In the genomic region with DNA sequence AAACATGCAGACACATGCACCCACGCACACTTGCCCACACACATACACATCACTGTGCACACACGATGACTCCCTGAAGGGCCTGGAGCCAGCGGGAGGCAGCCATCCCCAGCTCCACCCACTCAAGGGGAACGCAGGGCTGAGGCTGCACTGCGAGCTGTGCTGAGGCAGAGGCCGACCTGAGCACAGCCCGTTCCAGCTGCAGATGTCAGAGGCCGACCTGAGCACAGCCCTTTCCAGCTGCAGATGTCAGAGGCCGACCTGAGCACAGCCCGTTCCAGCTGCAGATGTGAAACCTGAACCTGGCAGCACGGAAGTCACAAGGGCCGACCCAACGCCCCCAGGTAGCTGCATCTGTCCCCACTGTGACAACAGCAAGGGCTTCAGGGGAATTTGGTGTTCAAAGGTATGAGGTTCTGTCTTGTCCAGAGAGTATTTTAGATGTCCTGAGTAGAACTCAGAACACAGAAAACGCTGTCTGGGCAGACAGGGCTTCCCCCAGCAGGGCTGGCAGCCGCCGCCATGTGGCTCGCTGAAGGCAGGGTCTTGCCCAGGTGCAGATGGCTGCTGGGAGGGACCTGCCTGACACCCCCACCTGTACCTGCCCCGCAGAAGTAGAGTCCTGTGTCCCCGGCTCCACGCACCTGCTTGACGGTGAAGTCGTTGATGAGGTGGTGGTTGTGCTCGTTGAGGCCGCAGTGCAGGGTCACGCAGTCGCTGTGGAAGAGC, we compare ENCODE assay signal across 14 cellular contexts. TPM values are rescaled to one million over a fixed set of nuclear protein-coding genes. Genes with fewer than 3 reads are reported as not detected.
A peak's percentile ranks its signal among the peaks of the same experiment; 100 is the strongest.
DNase-seq lines count a peak whose midpoint lies in the region; ATAC-seq and TF ChIP-seq lines count a peak whose summit lies in the region.
"Had no signal": no experiment of that assay in that cellular context is flagged by ENCODE, and none has a peak within 500 bp of the region (broad histone marks: within the 10 kb centered on the region; RNA-seq: fewer than 3 reads in every experiment).

No MANE protein-coding gene starts in this region.

- DNase-seq in activated CD4-positive, alpha-beta T cell treated with anti-CD3 and anti-CD28 coated beads, Interleukin-2, amount 10 ng/mL, durations not matched to agents 7 days and 5 days, result no peak
- DNase-seq in activated CD4-positive, alpha-beta T cell treated with anti-CD3 and anti-CD28 coated beads, Interleukin-2, amount 50 U/mL, for 48 hours, result no peak
- no peak for DNase-seq in activated CD4-positive, alpha-beta memory T cell treated with anti-CD3 and anti-CD28 coated beads, Interleukin-2, amount 10 ng/mL, durations not matched to agents 7 days and 5 days
- DNase-seq in testis, result peak; percentile 74
- no peak for DNase-seq in NCI-H1930 (lab: John Stamatoyannopoulos, UW)
- no peak for DNase-seq in NCI-H187 treated with DMSO at 0.1 percent for 48 hours (lab: John Stamatoyannopoulos, UW)
- no peak for DNase-seq in NCI-H2081 treated with DMSO at 0.1 percent for 48 hours (lab: John Stamatoyannopoulos, UW)
- DNase-seq: psoas muscle had no signal

- 73 to 85% methylated on average over 18 to 24 of the region's 26 CpGs for WGBS in testis, 2 donors

- H3K27ac Mint-ChIP-seq in activated CD4-positive, alpha-beta T cell treated with anti-CD3 and anti-CD28 coated beads, Interleukin-2, amount 10 ng/mL, durations not matched to agents 7 days and 5 days, result peak overlapping the region; percentile 60
- peak overlapping the region; percentile 16 for H3K27ac Mint-ChIP-seq in activated CD4-positive, alpha-beta memory T cell treated with anti-CD3 and anti-CD28 coated beads, Interleukin-2, amount 10 ng/mL, durations not matched to agents 7 days and 5 days

- H3K36me3 ChIP-seq in testis (ENCODE audit: low read depth, missing control alignments), result no peaks in the 10 kb centered on the region

- no peak for TF ChIP-seq CTCF in testis (IDR thresholded peaks at IDR 0.05)

- peaks cover 37% of the 10 kb centered on the region for H3K36me3 Mint-ChIP-seq in activated CD4-positive, alpha-beta T cell treated with anti-CD3 and anti-CD28 coated beads, Interleukin-2, amount 10 ng/mL, durations not matched to agents 7 days and 5 days (ENCODE audit: low read depth)
- H3K36me3 Mint-ChIP-seq in activated CD4-positive, alpha-beta memory T cell treated with anti-CD3 and anti-CD28 coated beads, Interleukin-2, amount 10 ng/mL, durations not matched to agents 7 days and 5 days (ENCODE audit: low read depth), result peaks cover 52% of the 10 kb centered on the region

- ATAC-seq in HG02870 (IDR thresholded peaks at IDR 0.05; ENCODE audit: unreplicated experiment), result peak; percentile 58
- ATAC-seq: Panc1, psoas muscle had no signal

- H3K9me3 ChIP-seq in testis, result no peaks in the 10 kb centered on the region
- H3K9me3 ChIP-seq: HAP-1, psoas muscle had no signal

- H3K27me3 ChIP-seq in testis, result no peaks in the 10 kb centered on the region

- H3K4me1 ChIP-seq in testis, result peaks cover 33% of the 10 kb centered on the region
- H3K4me1 ChIP-seq: HAP-1 had no signal

- no peaks in the 10 kb centered on the region for H3K9me3 Mint-ChIP-seq in activated CD4-positive, alpha-beta T cell treated with anti-CD3 and anti-CD28 coated beads, Interleukin-2, amount 10 ng/mL, durations not matched to agents 7 days and 5 days
- no peaks in the 10 kb centered on the region for H3K9me3 Mint-ChIP-seq in activated CD4-positive, alpha-beta memory T cell treated with anti-CD3 and anti-CD28 coated beads, Interleukin-2, amount 10 ng/mL, durations not matched to agents 7 days and 5 days

- H3K27ac ChIP-seq in testis, result no peak overlapping the region
- H3K27ac ChIP-seq: 22Rv1, KMS-11, psoas muscle had no signal

- intact Hi-C loops in testis (cut with DNase I; ENCODE audit: low total_unique reads), result no loop called here

- H3K4me1 Mint-ChIP-seq in activated CD4-positive, alpha-beta T cell treated with anti-CD3 and anti-CD28 coated beads, Interleukin-2, amount 10 ng/mL, durations not matched to agents 7 days and 5 days, result peaks cover 35% of the 10 kb centered on the region
- peaks cover 39% of the 10 kb centered on the region for H3K4me1 Mint-ChIP-seq in activated CD4-positive, alpha-beta memory T cell treated with anti-CD3 and anti-CD28 coated beads, Interleukin-2, amount 10 ng/mL, durations not matched to agents 7 days and 5 days

- no peak overlapping the region for H3K4me3 ChIP-seq in testis
- H3K4me3 ChIP-seq: HAP-1, psoas muscle had no signal

- POLR2A ChIA-PET in activated CD4-positive, alpha-beta T cell treated with anti-CD3 and anti-CD28 coated beads, Interleukin-2, amount 10 ng/mL, durations not matched to agents 7 days and 5 days (lab: Charles Lee), result no interaction called here
- POLR2A ChIA-PET in activated CD4-positive, alpha-beta memory T cell treated with anti-CD3 and anti-CD28 coated beads, Interleukin-2, amount 10 ng/mL, durations not matched to agents 7 days and 5 days (lab: Charles Lee), result interaction anchor here (0.7 to 1.1 kb wide), 4 partner anchors 13 to 75 kb away, joined by 3 read pairs; a partner anchor contains a TSS

- CTCF ChIA-PET in activated CD4-positive, alpha-beta T cell treated with anti-CD3 and anti-CD28 coated beads, Interleukin-2, amount 10 ng/mL, durations not matched to agents 7 days and 5 days (lab: Charles Lee), result interaction anchor here (1.8 kb wide), 1 partner anchor 10 kb away, joined by 5 read pairs; no protein-coding TSS in a partner anchor
- CTCF ChIA-PET in activated CD4-positive, alpha-beta memory T cell treated with anti-CD3 and anti-CD28 coated beads, Interleukin-2, amount 10 ng/mL, durations not matched to agents 7 days and 5 days (lab: Charles Lee), result no interaction called here

- no peak for TF ChIP-seq POLR2A in testis (IDR thresholded peaks at IDR 0.05)

- H3K27me3 Mint-ChIP-seq in activated CD4-positive, alpha-beta T cell treated with anti-CD3 and anti-CD28 coated beads, Interleukin-2, amount 10 ng/mL, durations not matched to agents 7 days and 5 days, result no peaks in the 10 kb centered on the region
- H3K27me3 Mint-ChIP-seq in activated CD4-positive, alpha-beta memory T cell treated with anti-CD3 and anti-CD28 coated beads, Interleukin-2, amount 10 ng/mL, durations not matched to agents 7 days and 5 days, result no peaks in the 10 kb centered on the region

- H3K4me3 Mint-ChIP-seq in activated CD4-positive, alpha-beta T cell treated with anti-CD3 and anti-CD28 coated beads, Interleukin-2, amount 10 ng/mL, durations not matched to agents 7 days and 5 days, result no peak overlapping the region
- no peak overlapping the region for H3K4me3 Mint-ChIP-seq in activated CD4-positive, alpha-beta memory T cell treated with anti-CD3 and anti-CD28 coated beads, Interleukin-2, amount 10 ng/mL, durations not matched to agents 7 days and 5 days

RNA-seq across cellular contexts. Expression of a gene that starts 33.4 kb away (rescaled TPM):
- 100 to 1,000 TPM; 223 to 242 TPM for total RNA-seq in activated CD4-positive, alpha-beta T cell treated with anti-CD3 and anti-CD28 coated beads, Interleukin-2, amount 10 ng/mL, durations not matched to agents 7 days and 5 days
- 100 to 1,000 TPM; 209 to 221 TPM for total RNA-seq in activated CD4-positive, alpha-beta memory T cell treated with anti-CD3 and anti-CD28 coated beads, Interleukin-2, amount 10 ng/mL, durations not matched to agents 7 days and 5 days
- 100 to 1,000 TPM; 240 to 245 TPM for total RNA-seq in testis
- 72.6 TPM for polyA plus RNA-seq in testis (ENCODE audit: insufficient read depth, low read depth, low replicate concordance)

RNA-seq across cellular contexts. Expression of a gene that starts 43.1 kb away (rescaled TPM):
- total RNA-seq in activated CD4-positive, alpha-beta T cell treated with anti-CD3 and anti-CD28 coated beads, Interleukin-2, amount 10 ng/mL, durations not matched to agents 7 days and 5 days, result 10 to 100 TPM; 21.5 to 28.3 TPM
- total RNA-seq in activated CD4-positive, alpha-beta memory T cell treated with anti-CD3 and anti-CD28 coated beads, Interleukin-2, amount 10 ng/mL, durations not matched to agents 7 days and 5 days, result 10 to 100 TPM; 22.8 to 24.6 TPM
- 1 to 10 TPM; 5.6 to 7.1 TPM for total RNA-seq in testis
- 21.4 TPM for polyA plus RNA-seq in testis (ENCODE audit: insufficient read depth, low read depth, low replicate concordance)
- total RNA-seq: G401 had no signal
